ENCODE assay signal across 8 cellular contexts in the genomic region with DNA sequence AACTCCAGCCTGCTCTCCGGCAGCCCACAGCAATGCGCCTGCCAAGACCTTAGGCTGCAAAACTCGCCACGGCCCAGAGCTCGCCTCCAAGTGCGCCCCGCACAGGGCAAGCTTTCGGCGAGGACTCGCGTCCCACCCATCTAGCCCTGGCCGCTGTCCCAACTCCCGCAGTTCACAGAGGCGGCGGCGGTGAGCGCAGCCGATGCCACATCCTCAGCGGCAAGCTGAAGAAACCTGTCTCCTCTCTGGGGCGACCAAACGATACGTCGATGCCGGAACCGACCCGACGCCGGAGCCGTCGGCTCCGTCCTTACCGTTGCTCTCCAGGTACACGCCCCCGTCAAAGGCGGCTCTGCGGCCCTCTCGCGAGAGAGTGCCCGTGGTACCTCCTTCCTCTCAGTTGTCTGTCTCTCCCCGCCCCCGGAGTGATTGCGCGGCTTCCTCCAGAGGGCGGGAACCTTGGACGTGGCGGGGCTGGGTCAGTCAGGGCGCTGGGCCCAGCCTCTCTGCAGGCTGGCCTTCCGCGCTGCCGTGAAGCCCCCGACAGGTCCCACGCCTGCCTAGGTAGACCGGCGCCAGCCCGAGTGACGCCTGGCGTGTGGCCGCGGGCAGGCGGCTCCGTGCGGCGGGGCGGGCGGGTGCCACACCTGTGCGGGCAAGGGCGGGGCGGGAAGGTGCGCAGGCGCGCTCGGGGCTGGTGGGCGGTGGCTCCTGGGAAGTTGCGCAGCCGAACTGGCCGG.
DNase-seq lines count a peak whose midpoint lies in the region; ATAC-seq and TF ChIP-seq lines count a peak whose summit lies in the region.

No MANE protein-coding gene starts in this region.

- DNase-seq in 8988T (peak; percentile 49), NCI-H2029 treated with DMSO at 0.1 percent for 48 hours (lab: John Stamatoyannopoulos, UW) (peak; percentile 88), T1000 (lab: John Stamatoyannopoulos, UW) (peak; percentile 90), astrocyte of the spinal cord (ENCODE audit: low read depth, low spot score) (peak; percentile 99), hippocampal formation (lab: John Stamatoyannopoulos, UW) (peak; percentile 88 to 94), retina (peak; percentile 97)

- TF ChIP-seq CTCF in astrocyte of the spinal cord (IDR thresholded peaks at IDR 0.05; ENCODE audit: low read depth, low read length) = peak; percentile 0

- ATAC-seq in GM18517 (IDR thresholded peaks at IDR 0.05; ENCODE audit: unreplicated experiment) (peak; percentile 87), HG03039 (IDR thresholded peaks at IDR 0.05; ENCODE audit: unreplicated experiment) (peak; percentile 89)

- in situ Hi-C loops in astrocyte of the spinal cord (cut with HindIII; ENCODE audit: low sequenced_read_pairs) = no loop called here

- H3K4me3 ChIP-seq in astrocyte of the spinal cord (ENCODE audit: low read depth, low read length) = peak overlapping the region; percentile 94

Comparison
In these comparisons a context has a peak if more than half of its experiments do, and no peak if none do; other contexts are left out.
1. Peak in every context shown above with its lines: DNase-seq, ATAC-seq and H3K4me3 ChIP-seq.
2. DNase-seq: peak in every context shown above with its lines; median percentile 99 in astrocyte of the spinal cord; 97 in retina; 91 in hippocampal formation; 90 in T1000; 88 in NCI-H2029 treated with DMSO at 0.1 percent for 48 hours; 49 in 8988T.